In the genomic region with DNA sequence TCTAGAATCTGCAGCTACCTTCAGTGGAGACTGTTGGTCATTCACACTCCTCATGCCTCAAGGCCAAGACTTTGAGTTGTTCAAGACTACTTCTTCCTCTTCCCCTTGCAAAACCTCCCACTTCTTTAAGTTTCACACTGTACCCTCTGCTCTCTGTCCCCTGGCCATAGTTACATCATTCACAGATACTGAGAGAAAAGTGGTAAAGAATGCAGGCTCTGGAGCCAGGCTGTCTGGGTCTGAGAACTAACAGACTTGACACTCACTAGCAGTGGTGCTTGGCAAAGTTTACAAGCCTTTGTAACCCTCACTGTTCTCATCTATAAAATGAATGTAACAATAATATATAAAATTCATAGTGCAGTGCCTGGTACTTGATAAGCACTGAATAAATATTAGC, we compare ENCODE assay signal across 23 cellular contexts.
DNase-seq lines count a peak whose midpoint lies in the region; ATAC-seq and TF ChIP-seq lines count a peak whose summit lies in the region.
"Had no signal": no experiment of that assay in that cellular context is flagged by ENCODE, and none has a peak within 500 bp of the region (broad histone marks: within the 10 kb centered on the region; RNA-seq: fewer than 3 reads in every experiment).

No MANE protein-coding gene starts in this region.

- H3K9me2 ChIP-seq in SK-N-SH, result no peaks in the 10 kb centered on the region

- TF ChIP-seq RAD21 in SK-N-SH (IDR thresholded peaks at IDR 0.05; ENCODE audit: low read length), result no peak

- peak overlapping the region in 1 of 2 experiments; percentile 41; a peak in 1 of 4 replicates for H3K27ac ChIP-seq in SK-N-SH (ENCODE audit: low read depth in 2 of 2, low read length in 1 of 2)
- H3K27ac ChIP-seq in brain microvascular endothelial cell, result no peak overlapping the region
- H3K27ac ChIP-seq: BLaER1, PC-9, SJSA1 had no signal

- H2AFZ ChIP-seq in SK-N-SH (ENCODE audit: low read depth), result no peak overlapping the region
- H2AFZ ChIP-seq: PC-9 had no signal

- H4K20me1 ChIP-seq in SK-N-SH (ENCODE audit: insufficient read depth), result no peaks in the 10 kb centered on the region
- H4K20me1 ChIP-seq: BLaER1 had no signal

- H3K79me2 ChIP-seq in SK-N-SH (ENCODE audit: insufficient read depth), result no peaks in the 10 kb centered on the region

- TF ChIP-seq CTCF in SK-N-SH (IDR thresholded peaks at IDR 0.05) (no peak), brain microvascular endothelial cell (IDR thresholded peaks at IDR 0.05; ENCODE audit: low read depth, low read length, missing control alignments) (no peak)

- H3F3A ChIP-seq in SK-N-SH (replicated peaks; ENCODE audit: insufficient read depth), result peaks cover 31% of the 10 kb centered on the region

- H3K4me2 ChIP-seq in SK-N-SH, result no peak overlapping the region
- H3K4me2 ChIP-seq: BLaER1, PC-9 had no signal

- peaks cover 2 to 9% of the 10 kb centered on the region in 2 experiments for H3K4me1 ChIP-seq in SK-N-SH (ENCODE audit: control insufficient read depth in 1 of 2, insufficient read depth in 2 of 2, low read depth in 1 of 2, low read length in 1 of 2)
- H3K4me1 ChIP-seq: SJSA1 had no signal

- no peak for TF ChIP-seq EP300 in SK-N-SH (IDR thresholded peaks at IDR 0.05; ENCODE audit: borderline replicate concordance in 1 of 2, low read depth in 1 of 2, low read length in 1 of 2)

- no peaks in the 10 kb centered on the region for H3K36me3 ChIP-seq in SK-N-SH (replicated peaks in 1 of 2; ENCODE audit: control insufficient read depth in 1 of 2, insufficient read depth in 2 of 2, low read length in 1 of 2)
- H3K36me3 ChIP-seq in brain microvascular endothelial cell (replicated peaks), result no peaks in the 10 kb centered on the region
- H3K36me3 ChIP-seq: BLaER1, MG63, SJSA1 had no signal

- ATAC-seq in SK-N-SH treated with all-trans-retinoic acid at 6 μM for 48 hours (peak; percentile 33; the same call in 2 of the 3 replicates), HG02678 (IDR thresholded peaks at IDR 0.05; ENCODE audit: unreplicated experiment) (no peak), GM21619 (IDR thresholded peaks at IDR 0.05; ENCODE audit: unreplicated experiment) (no peak)
- ATAC-seq: K562 had no signal

- H3K27me3 ChIP-seq in SK-N-SH (ENCODE audit: insufficient read depth) (no peaks in the 10 kb centered on the region), brain microvascular endothelial cell (replicated peaks) (no peaks in the 10 kb centered on the region)
- H3K27me3 ChIP-seq: BLaER1, MG63, SJSA1 had no signal

- no peaks in the 10 kb centered on the region for H3K9me3 ChIP-seq in SK-N-SH
- H3K9me3 ChIP-seq: MG63, SJSA1 had no signal

- DNase-seq in SK-N-SH, result no peak
- peak; percentile 11 for DNase-seq in brain microvascular endothelial cell
- DNase-seq in islet precursor cell, result peak; percentile 69
- DNase-seq in GOT3 (lab: John Stamatoyannopoulos, UW), result no peak
- DNase-seq: CD4-positive, CD25-positive, alpha-beta regulatory T cell; DMS53; GDM1; H7; MG63; NCI-H1105 treated with DMSO at 0.1 percent for 48 hours; NCI-H146; NCI-H1930; NCI-H2107; NCI-H2227 treated with DMSO at 0.1 percent for 48 hours; NCI-H526 treated with DMSO at 0.1 percent for 48 hours; PC-9; Right ventricle myocardium superior had no signal

- in situ Hi-C loops in brain microvascular endothelial cell (cut with HindIII; ENCODE audit: low pct_ligation_motif_present, low sequenced_read_pairs), result no loop called here

- no peak overlapping the region for H3K9ac ChIP-seq in SK-N-SH
- H3K9ac ChIP-seq: BLaER1 had no signal

- no peak overlapping the region for H3K4me3 ChIP-seq in SK-N-SH (ENCODE audit: low read depth in 2 of 2, low read length in 1 of 2)
- H3K4me3 ChIP-seq in brain microvascular endothelial cell (ENCODE audit: low read depth, low read length), result no peak overlapping the region
- H3K4me3 ChIP-seq: BLaER1, K562, MG63, PC-9, SJSA1 had no signal

- CTCF ChIA-PET in SK-N-SH (lab: Yijun Ruan, JAX), result no interaction called here

- POLR2A ChIA-PET in SK-N-SH (lab: Yijun Ruan, JAX), result no interaction called here

TF ChIP-seq in SK-N-SH treated with all-trans-retinoic acid at 6 μM for 48 hours, 23 proteins besides CTCF, POLR2A, EP300 and RAD21:
- TF ChIP-seq ZFP3 (CRISPR knock-in tag; IDR thresholded peaks at IDR 0.05), result no peak

TF ChIP-seq in SK-N-SH, 30 proteins besides CTCF, POLR2A, EP300 and RAD21:
- TF ChIP-seq CHD2 (IDR thresholded peaks at IDR 0.05; ENCODE audit: low read length, partially characterized antibody), result no peak
- no peak for TF ChIP-seq RXRA (IDR thresholded peaks at IDR 0.05; ENCODE audit: borderline replicate concordance, low read depth)
- no peak for TF ChIP-seq GATA2 (CRISPR knock-in tag; IDR thresholded peaks at IDR 0.05)
- TF ChIP-seq, protein P1, sequence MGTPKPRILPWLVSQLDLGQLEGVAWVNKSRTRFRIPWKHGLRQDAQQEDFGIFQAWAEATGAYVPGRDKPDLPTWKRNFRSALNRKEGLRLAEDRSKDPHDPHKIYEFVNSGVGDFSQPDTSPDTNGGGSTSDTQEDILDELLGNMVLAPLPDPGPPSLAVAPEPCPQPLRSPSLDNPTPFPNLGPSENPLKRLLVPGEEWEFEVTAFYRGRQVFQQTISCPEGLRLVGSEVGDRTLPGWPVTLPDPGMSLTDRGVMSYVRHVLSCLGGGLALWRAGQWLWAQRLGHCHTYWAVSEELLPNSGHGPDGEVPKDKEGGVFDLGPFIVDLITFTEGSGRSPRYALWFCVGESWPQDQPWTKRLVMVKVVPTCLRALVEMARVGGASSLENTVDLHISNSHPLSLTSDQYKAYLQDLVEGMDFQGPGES (IDR thresholded peaks at IDR 0.05; ENCODE audit: low read depth, low read length), result no peak
- no peak for TF ChIP-seq RFX5 (IDR thresholded peaks at IDR 0.05; ENCODE audit: low read length)
- TF ChIP-seq, protein P2, sequence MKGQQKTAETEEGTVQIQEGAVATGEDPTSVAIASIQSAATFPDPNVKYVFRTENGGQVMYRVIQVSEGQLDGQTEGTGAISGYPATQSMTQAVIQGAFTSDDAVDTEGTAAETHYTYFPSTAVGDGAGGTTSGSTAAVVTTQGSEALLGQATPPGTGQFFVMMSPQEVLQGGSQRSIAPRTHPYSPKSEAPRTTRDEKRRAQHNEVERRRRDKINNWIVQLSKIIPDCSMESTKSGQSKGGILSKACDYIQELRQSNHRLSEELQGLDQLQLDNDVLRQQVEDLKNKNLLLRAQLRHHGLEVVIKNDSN (IDR thresholded peaks at IDR 0.05; ENCODE audit: borderline replicate concordance, low read depth), result no peak
- no peak for TF ChIP-seq SIN3A (IDR thresholded peaks at IDR 0.05; ENCODE audit: borderline replicate concordance, low read depth, low read length)
- no peak for TF ChIP-seq FOXJ3 (CRISPR knock-in tag; IDR thresholded peaks at IDR 0.05)

Comparison
In these comparisons a context has a peak if more than half of its experiments do, and no peak if none do; other contexts are left out.
1. DNase-seq: peak in brain microvascular endothelial cell (single experiment) and islet precursor cell (single experiment); none in SK-N-SH (single experiment) and GOT3 (single experiment).